In the genomic region with DNA sequence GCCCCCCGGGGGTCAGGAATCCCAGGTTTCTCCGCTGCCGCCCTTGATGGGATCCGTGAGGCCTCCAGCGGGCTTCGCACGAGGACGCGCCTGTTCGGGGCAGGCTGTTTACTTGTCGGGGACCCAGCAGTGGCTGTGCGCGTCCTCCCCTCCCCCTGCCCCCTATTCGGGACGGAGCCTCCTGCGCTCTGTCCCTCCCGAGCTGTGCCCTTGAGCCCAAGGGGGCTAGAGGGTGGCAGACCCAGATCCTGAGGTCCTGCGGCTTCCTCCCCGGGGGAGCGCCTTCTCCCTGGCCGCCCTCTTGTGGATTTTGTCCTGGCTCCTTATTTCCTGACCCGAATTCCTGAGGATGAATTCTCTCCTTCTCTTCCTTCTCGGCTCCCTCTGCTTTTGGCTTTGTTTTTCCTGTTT, we compare ENCODE assay signal across 2 cellular contexts.
TF ChIP-seq lines count a peak whose summit lies in the region.

No MANE protein-coding gene starts in this region.

TF ChIP-seq in IMR-90, 13 proteins besides CTCF, POLR2A, EP300 and RAD21:
- TF ChIP-seq NFE2L2 (IDR thresholded peaks at IDR 0.05; ENCODE audit: low read depth, low read length), result no peak
- TF ChIP-seq SMC3 (IDR thresholded peaks at IDR 0.05; ENCODE audit: low read depth, low read length), result peak; percentile 29
- TF ChIP-seq MXI1 (IDR thresholded peaks at IDR 0.05; ENCODE audit: borderline replicate concordance, low read depth, low read length), result peak; percentile 65; the same call in 1 of the 2 replicates

TF ChIP-seq in HepG2, 621 proteins besides CTCF, POLR2A, EP300 and RAD21 (continues in another document):
- no peak for TF ChIP-seq KDM5A (IDR thresholded peaks at IDR 0.05; ENCODE audit: borderline replicate concordance, low read length)
- no peak for TF ChIP-seq GABPA (IDR thresholded peaks at IDR 0.05; ENCODE audit: low read depth, low read length)
- no peak for TF ChIP-seq GABPA (CRISPR knock-in tag; IDR thresholded peaks at IDR 0.05; ENCODE audit: low read depth)
- TF ChIP-seq EED (CRISPR knock-in tag; IDR thresholded peaks at IDR 0.05), result peak; percentile 43; the same call in 1 of the 2 replicates
- TF ChIP-seq, protein P1, sequence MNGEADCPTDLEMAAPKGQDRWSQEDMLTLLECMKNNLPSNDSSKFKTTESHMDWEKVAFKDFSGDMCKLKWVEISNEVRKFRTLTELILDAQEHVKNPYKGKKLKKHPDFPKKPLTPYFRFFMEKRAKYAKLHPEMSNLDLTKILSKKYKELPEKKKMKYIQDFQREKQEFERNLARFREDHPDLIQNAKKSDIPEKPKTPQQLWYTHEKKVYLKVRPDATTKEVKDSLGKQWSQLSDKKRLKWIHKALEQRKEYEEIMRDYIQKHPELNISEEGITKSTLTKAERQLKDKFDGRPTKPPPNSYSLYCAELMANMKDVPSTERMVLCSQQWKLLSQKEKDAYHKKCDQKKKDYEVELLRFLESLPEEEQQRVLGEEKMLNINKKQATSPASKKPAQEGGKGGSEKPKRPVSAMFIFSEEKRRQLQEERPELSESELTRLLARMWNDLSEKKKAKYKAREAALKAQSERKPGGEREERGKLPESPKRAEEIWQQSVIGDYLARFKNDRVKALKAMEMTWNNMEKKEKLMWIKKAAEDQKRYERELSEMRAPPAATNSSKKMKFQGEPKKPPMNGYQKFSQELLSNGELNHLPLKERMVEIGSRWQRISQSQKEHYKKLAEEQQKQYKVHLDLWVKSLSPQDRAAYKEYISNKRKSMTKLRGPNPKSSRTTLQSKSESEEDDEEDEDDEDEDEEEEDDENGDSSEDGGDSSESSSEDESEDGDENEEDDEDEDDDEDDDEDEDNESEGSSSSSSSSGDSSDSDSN (CRISPR knock-in tag; IDR thresholded peaks at IDR 0.05), result 0 out of 2 replicates have a peak, but pooled peaks have one; percentile 19
- TF ChIP-seq ZNF232 (CRISPR knock-in tag; IDR thresholded peaks at IDR 0.05; ENCODE audit: borderline replicate concordance), result no peak
- TF ChIP-seq, protein P2, sequence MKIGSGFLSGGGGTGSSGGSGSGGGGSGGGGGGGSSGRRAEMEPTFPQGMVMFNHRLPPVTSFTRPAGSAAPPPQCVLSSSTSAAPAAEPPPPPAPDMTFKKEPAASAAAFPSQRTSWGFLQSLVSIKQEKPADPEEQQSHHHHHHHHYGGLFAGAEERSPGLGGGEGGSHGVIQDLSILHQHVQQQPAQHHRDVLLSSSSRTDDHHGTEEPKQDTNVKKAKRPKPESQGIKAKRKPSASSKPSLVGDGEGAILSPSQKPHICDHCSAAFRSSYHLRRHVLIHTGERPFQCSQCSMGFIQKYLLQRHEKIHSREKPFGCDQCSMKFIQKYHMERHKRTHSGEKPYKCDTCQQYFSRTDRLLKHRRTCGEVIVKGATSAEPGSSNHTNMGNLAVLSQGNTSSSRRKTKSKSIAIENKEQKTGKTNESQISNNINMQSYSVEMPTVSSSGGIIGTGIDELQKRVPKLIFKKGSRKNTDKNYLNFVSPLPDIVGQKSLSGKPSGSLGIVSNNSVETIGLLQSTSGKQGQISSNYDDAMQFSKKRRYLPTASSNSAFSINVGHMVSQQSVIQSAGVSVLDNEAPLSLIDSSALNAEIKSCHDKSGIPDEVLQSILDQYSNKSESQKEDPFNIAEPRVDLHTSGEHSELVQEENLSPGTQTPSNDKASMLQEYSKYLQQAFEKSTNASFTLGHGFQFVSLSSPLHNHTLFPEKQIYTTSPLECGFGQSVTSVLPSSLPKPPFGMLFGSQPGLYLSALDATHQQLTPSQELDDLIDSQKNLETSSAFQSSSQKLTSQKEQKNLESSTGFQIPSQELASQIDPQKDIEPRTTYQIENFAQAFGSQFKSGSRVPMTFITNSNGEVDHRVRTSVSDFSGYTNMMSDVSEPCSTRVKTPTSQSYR (CRISPR knock-in tag; IDR thresholded peaks at IDR 0.05; ENCODE audit: borderline replicate concordance), result peak; percentile 40; the same call in 1 of the 2 replicates
- no peak for TF ChIP-seq ZNF547 (CRISPR knock-in tag; IDR thresholded peaks at IDR 0.05)
- 0 out of 2 replicates have a peak, but pooled peaks have one; percentile 34 for TF ChIP-seq ZNF34 (CRISPR knock-in tag; IDR thresholded peaks at IDR 0.05; ENCODE audit: borderline replicate concordance)
- no peak for TF ChIP-seq ZNF350 (CRISPR knock-in tag; IDR thresholded peaks at IDR 0.05; ENCODE audit: borderline replicate concordance, low read depth)
- 0 out of 2 replicates have a peak, but pooled peaks have one; percentile 59 for TF ChIP-seq DNMT1 (CRISPR knock-in tag; IDR thresholded peaks at IDR 0.05)
- TF ChIP-seq, protein P3, sequence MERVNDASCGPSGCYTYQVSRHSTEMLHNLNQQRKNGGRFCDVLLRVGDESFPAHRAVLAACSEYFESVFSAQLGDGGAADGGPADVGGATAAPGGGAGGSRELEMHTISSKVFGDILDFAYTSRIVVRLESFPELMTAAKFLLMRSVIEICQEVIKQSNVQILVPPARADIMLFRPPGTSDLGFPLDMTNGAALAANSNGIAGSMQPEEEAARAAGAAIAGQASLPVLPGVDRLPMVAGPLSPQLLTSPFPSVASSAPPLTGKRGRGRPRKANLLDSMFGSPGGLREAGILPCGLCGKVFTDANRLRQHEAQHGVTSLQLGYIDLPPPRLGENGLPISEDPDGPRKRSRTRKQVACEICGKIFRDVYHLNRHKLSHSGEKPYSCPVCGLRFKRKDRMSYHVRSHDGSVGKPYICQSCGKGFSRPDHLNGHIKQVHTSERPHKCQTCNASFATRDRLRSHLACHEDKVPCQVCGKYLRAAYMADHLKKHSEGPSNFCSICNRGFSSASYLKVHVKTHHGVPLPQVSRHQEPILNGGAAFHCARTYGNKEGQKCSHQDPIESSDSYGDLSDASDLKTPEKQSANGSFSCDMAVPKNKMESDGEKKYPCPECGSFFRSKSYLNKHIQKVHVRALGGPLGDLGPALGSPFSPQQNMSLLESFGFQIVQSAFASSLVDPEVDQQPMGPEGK (CRISPR knock-in tag; IDR thresholded peaks at IDR 0.05), result peak; percentile 30; the same call in 1 of the 2 replicates
- TF ChIP-seq, protein P4, sequence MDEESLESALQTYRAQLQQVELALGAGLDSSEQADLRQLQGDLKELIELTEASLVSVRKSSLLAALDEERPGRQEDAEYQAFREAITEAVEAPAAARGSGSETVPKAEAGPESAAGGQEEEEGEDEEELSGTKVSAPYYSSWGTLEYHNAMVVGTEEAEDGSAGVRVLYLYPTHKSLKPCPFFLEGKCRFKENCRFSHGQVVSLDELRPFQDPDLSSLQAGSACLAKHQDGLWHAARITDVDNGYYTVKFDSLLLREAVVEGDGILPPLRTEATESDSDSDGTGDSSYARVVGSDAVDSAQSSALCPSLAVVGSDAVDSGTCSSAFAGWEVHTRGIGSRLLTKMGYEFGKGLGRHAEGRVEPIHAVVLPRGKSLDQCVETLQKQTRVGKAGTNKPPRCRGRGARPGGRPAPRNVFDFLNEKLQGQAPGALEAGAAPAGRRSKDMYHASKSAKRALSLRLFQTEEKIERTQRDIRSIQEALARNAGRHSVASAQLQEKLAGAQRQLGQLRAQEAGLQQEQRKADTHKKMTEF (CRISPR knock-in tag; IDR thresholded peaks at IDR 0.05), result 0 out of 2 replicates have a peak, but pooled peaks have one; percentile 9
- TF ChIP-seq DNMT3B (CRISPR knock-in tag; conservative IDR thresholded peaks at IDR 0.05), result 0 out of 2 replicates have a peak, but pooled peaks have one; percentile 62
- TF ChIP-seq ZFX (CRISPR knock-in tag; IDR thresholded peaks at IDR 0.05; ENCODE audit: low read depth), result peak; percentile 9; the same call in 1 of the 2 replicates
- no peak for TF ChIP-seq ZNF598 (CRISPR knock-in tag; IDR thresholded peaks at IDR 0.05; ENCODE audit: borderline replicate concordance)
- 0 out of 2 replicates have a peak, but pooled peaks have one; percentile 23 for TF ChIP-seq FOXO1 (CRISPR knock-in tag; IDR thresholded peaks at IDR 0.05)
- TF ChIP-seq, protein P5, sequence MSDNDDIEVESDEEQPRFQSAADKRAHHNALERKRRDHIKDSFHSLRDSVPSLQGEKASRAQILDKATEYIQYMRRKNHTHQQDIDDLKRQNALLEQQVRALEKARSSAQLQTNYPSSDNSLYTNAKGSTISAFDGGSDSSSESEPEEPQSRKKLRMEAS (IDR thresholded peaks at IDR 0.05), result peak; percentile 47
- TF ChIP-seq GABPB1 (CRISPR knock-in tag; IDR thresholded peaks at IDR 0.05), result peak; percentile 22; the same call in 1 of the 2 replicates
- peak; percentile 36; the same call in 1 of the 2 replicates for TF ChIP-seq SPEN (CRISPR knock-in tag; IDR thresholded peaks at IDR 0.05; ENCODE audit: low read depth)
- peak; percentile 53 for TF ChIP-seq FOXA3 (CRISPR knock-in tag; IDR thresholded peaks at IDR 0.05)
- TF ChIP-seq, protein P6, sequence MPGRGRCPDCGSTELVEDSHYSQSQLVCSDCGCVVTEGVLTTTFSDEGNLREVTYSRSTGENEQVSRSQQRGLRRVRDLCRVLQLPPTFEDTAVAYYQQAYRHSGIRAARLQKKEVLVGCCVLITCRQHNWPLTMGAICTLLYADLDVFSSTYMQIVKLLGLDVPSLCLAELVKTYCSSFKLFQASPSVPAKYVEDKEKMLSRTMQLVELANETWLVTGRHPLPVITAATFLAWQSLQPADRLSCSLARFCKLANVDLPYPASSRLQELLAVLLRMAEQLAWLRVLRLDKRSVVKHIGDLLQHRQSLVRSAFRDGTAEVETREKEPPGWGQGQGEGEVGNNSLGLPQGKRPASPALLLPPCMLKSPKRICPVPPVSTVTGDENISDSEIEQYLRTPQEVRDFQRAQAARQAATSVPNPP (CRISPR knock-in tag; IDR thresholded peaks at IDR 0.05), result no peak
- no peak for TF ChIP-seq PCBP1 (IDR thresholded peaks at IDR 0.05; ENCODE audit: borderline replicate concordance, low read depth, low read length)
- TF ChIP-seq, protein P7, sequence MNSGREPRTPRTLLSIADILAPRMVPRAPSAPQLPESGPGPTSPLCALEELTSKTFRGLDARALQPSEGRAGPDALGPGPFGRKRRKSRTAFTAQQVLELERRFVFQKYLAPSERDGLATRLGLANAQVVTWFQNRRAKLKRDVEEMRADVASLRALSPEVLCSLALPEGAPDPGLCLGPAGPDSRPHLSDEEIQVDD (CRISPR knock-in tag; IDR thresholded peaks at IDR 0.05; ENCODE audit: borderline replicate concordance), result no peak
- TF ChIP-seq KDM2A (CRISPR knock-in tag; IDR thresholded peaks at IDR 0.05; ENCODE audit: borderline replicate concordance, low read depth), result 0 out of 2 replicates have a peak, but pooled peaks have one; percentile 35
- TF ChIP-seq FOXA1 (IDR thresholded peaks at IDR 0.05), result no peak
- peak; percentile 62; the same call in 1 of the 2 replicates for TF ChIP-seq FOXA1 (CRISPR knock-in tag; IDR thresholded peaks at IDR 0.05)
- peak; percentile 47; the same call in 1 of the 2 replicates for TF ChIP-seq SAP130 (CRISPR knock-in tag; IDR thresholded peaks at IDR 0.05; ENCODE audit: low read depth)
- peak; percentile 33 for TF ChIP-seq HNRNPLL (IDR thresholded peaks at IDR 0.05; ENCODE audit: low read depth, low read length, poor library complexity, severe bottlenecking)
- TF ChIP-seq ZNF883 (CRISPR knock-in tag; IDR thresholded peaks at IDR 0.05; ENCODE audit: not compliant biosample characterization), result peak; percentile 25
- TF ChIP-seq, protein P8, sequence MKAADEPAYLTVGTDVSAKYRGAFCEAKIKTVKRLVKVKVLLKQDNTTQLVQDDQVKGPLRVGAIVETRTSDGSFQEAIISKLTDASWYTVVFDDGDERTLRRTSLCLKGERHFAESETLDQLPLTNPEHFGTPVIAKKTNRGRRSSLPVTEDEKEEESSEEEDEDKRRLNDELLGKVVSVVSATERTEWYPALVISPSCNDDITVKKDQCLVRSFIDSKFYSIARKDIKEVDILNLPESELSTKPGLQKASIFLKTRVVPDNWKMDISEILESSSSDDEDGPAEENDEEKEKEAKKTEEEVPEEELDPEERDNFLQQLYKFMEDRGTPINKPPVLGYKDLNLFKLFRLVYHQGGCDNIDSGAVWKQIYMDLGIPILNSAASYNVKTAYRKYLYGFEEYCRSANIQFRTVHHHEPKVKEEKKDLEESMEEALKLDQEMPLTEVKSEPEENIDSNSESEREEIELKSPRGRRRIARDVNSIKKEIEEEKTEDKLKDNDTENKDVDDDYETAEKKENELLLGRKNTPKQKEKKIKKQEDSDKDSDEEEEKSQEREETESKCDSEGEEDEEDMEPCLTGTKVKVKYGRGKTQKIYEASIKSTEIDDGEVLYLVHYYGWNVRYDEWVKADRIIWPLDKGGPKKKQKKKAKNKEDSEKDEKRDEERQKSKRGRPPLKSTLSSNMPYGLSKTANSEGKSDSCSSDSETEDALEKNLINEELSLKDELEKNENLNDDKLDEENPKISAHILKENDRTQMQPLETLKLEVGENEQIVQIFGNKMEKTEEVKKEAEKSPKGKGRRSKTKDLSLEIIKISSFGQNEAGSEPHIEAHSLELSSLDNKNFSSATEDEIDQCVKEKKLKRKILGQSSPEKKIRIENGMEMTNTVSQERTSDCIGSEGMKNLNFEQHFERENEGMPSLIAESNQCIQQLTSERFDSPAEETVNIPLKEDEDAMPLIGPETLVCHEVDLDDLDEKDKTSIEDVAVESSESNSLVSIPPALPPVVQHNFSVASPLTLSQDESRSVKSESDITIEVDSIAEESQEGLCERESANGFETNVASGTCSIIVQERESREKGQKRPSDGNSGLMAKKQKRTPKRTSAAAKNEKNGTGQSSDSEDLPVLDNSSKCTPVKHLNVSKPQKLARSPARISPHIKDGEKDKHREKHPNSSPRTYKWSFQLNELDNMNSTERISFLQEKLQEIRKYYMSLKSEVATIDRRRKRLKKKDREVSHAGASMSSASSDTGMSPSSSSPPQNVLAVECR (CRISPR knock-in tag; IDR thresholded peaks at IDR 0.05; ENCODE audit: borderline replicate concordance), result peak; percentile 23; the same call in 1 of the 2 replicates
- TF ChIP-seq, protein P9, sequence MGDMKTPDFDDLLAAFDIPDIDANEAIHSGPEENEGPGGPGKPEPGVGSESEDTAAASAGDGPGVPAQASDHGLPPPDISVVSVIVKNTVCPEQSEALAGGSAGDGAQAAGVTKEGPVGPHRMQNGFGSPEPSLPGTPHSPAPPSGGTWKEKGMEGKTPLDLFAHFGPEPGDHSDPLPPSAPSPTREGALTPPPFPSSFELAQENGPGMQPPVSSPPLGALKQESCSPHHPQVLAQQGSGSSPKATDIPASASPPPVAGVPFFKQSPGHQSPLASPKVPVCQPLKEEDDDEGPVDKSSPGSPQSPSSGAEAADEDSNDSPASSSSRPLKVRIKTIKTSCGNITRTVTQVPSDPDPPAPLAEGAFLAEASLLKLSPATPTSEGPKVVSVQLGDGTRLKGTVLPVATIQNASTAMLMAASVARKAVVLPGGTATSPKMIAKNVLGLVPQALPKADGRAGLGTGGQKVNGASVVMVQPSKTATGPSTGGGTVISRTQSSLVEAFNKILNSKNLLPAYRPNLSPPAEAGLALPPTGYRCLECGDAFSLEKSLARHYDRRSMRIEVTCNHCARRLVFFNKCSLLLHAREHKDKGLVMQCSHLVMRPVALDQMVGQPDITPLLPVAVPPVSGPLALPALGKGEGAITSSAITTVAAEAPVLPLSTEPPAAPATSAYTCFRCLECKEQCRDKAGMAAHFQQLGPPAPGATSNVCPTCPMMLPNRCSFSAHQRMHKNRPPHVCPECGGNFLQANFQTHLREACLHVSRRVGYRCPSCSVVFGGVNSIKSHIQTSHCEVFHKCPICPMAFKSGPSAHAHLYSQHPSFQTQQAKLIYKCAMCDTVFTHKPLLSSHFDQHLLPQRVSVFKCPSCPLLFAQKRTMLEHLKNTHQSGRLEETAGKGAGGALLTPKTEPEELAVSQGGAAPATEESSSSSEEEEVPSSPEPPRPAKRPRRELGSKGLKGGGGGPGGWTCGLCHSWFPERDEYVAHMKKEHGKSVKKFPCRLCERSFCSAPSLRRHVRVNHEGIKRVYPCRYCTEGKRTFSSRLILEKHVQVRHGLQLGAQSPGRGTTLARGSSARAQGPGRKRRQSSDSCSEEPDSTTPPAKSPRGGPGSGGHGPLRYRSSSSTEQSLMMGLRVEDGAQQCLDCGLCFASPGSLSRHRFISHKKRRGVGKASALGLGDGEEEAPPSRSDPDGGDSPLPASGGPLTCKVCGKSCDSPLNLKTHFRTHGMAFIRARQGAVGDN (CRISPR knock-in tag; IDR thresholded peaks at IDR 0.05), result peak; percentile 58
- 0 out of 2 replicates have a peak, but pooled peaks have one; percentile 27 for TF ChIP-seq ZNF788 (CRISPR knock-in tag; IDR thresholded peaks at IDR 0.05; ENCODE audit: borderline replicate concordance)
- peak; percentile 33 for TF ChIP-seq SALL1 (CRISPR knock-in tag; IDR thresholded peaks at IDR 0.05)
- TF ChIP-seq PHF21A (CRISPR knock-in tag; IDR thresholded peaks at IDR 0.05), result 0 out of 2 replicates have a peak, but pooled peaks have one; percentile 41
